In genomic region chr22:28883917-28884753, GRCh38 we compare ENCODE assay signal across 8 cellular contexts.
DNase-seq lines count a peak whose midpoint lies in the region; TF ChIP-seq lines count a peak whose summit lies in the region.

No MANE protein-coding gene starts in this region.

- peaks cover 6% of the 10 kb centered on the region for H3K4me1 ChIP-seq in OCI-LY1 (ENCODE audit: insufficient read depth, low read length, severe bottlenecking)
- H3K4me1 ChIP-seq in parathyroid adenoma, result no peaks in the 10 kb centered on the region

- DNase-seq in NCI-H2227 (lab: John Stamatoyannopoulos, UW; ENCODE audit: unreplicated experiment) (peak; percentile 45), NCI-H2227 treated with DMSO at 0.1 percent for 48 hours (lab: John Stamatoyannopoulos, UW) (no peak), germinal center (ENCODE audit: low spot score) (peak; percentile 26), NOMO-1 treated with DMSO at 0.1 percent for 48 hours (lab: John Stamatoyannopoulos, UW; ENCODE audit: unreplicated experiment) (no peak), NCI-H187 treated with DMSO at 0.1 percent for 48 hours (lab: John Stamatoyannopoulos, UW) (no peak)
- DNase-seq in activated T-helper 9 cell treated with anti-CD3 and anti-CD28 coated beads, Interleukin-2, amount 50 U/mL, for 16 hours (ENCODE audit: low read depth), result peak; percentile 9

- no peaks in the 10 kb centered on the region for H3K9me2 ChIP-seq in OCI-LY1 (ENCODE audit: low read depth, low read length)

- H2AFZ ChIP-seq in OCI-LY1 (ENCODE audit: low read length) (no peak overlapping the region), parathyroid adenoma (no peak overlapping the region)

- no peaks in the 10 kb centered on the region for H3K79me2 ChIP-seq in OCI-LY1 (ENCODE audit: insufficient read depth, low read length)
- no peaks in the 10 kb centered on the region for H3K79me2 ChIP-seq in parathyroid adenoma

- TF ChIP-seq CTCF in OCI-LY1 (IDR thresholded peaks at IDR 0.05; ENCODE audit: low read length) (no peak), parathyroid adenoma (IDR thresholded peaks at IDR 0.05) (no peak)

- no peaks in the 10 kb centered on the region for H4K20me1 ChIP-seq in OCI-LY1 (ENCODE audit: insufficient read depth, low read length)

- H3K4me2 ChIP-seq in OCI-LY1 (ENCODE audit: low read length) (peak overlapping the region; percentile 70), parathyroid adenoma (ENCODE audit: low read length) (peak overlapping the region; percentile 88)

- H3K36me3 ChIP-seq in OCI-LY1 (ENCODE audit: insufficient read depth, low read length) (no peaks in the 10 kb centered on the region), parathyroid adenoma (ENCODE audit: control insufficient read depth, insufficient read depth, low read length) (no peaks in the 10 kb centered on the region)

- H3K9me3 ChIP-seq in OCI-LY1 (ENCODE audit: low read length) (no peaks in the 10 kb centered on the region), parathyroid adenoma (ENCODE audit: control insufficient read depth, low read length) (no peaks in the 10 kb centered on the region)

- H3K9ac ChIP-seq in OCI-LY1 (ENCODE audit: low read length) (no peak overlapping the region; the same call in 1 of the 2 replicates), parathyroid adenoma (no peak overlapping the region)

- H3K27me3 ChIP-seq in OCI-LY1 (ENCODE audit: insufficient read depth, low read length) (peaks cover 14% of the 10 kb centered on the region; the same call in 1 of the 2 replicates), parathyroid adenoma (ENCODE audit: control insufficient read depth, insufficient read depth, low read length) (no peaks in the 10 kb centered on the region)

- H3K4me3 ChIP-seq in OCI-LY1 (ENCODE audit: low read depth, low read length, poor library complexity, severe bottlenecking), result peak overlapping the region; percentile 52
- H3K4me3 ChIP-seq in parathyroid adenoma (ENCODE audit: low read depth, low read length), result peak overlapping the region; percentile 60

- H3K27ac ChIP-seq in OCI-LY1 (ENCODE audit: low read depth, low read length, poor library complexity, severe bottlenecking), result no peak overlapping the region
- H3K27ac ChIP-seq in parathyroid adenoma, result no peak overlapping the region

- H3F3A ChIP-seq in OCI-LY1 (ENCODE audit: insufficient read depth, low read length), result no peaks in the 10 kb centered on the region

Comparison
In these comparisons a context has a peak if more than half of its experiments do, and no peak if none do; other contexts are left out.
1. DNase-seq: peak in NCI-H2227 (single experiment), activated T-helper 9 cell treated with anti-CD3 and anti-CD28 coated beads, Interleukin-2, amount 50 U/mL, for 16 hours (single experiment) and germinal center (single experiment); none in NCI-H2227 treated with DMSO at 0.1 percent for 48 hours (single experiment), NOMO-1 treated with DMSO at 0.1 percent for 48 hours (single experiment) and NCI-H187 treated with DMSO at 0.1 percent for 48 hours (single experiment).